ENCODE assay signal across 9 cellular contexts in the genomic region with DNA sequence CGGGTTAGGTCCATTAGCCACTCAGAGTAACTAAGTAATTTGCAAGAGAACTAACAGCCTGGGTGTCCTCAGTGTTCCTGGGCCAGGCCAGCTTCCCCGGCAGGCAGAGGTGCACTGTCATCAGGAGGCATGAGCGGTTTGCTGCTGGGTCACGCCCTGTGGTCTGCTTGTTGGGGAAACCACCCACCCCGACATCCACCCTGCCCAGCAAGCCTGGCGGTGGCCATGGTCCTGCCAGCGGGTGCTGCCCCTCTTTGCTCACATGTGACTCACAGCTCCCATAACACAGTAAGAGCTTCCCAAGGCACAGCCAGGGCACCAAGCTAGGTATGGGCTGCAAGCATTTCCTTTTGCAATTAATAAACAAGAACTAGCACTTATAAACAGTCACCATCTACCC.
DNase-seq lines count a peak whose midpoint lies in the region; ATAC-seq and TF ChIP-seq lines count a peak whose summit lies in the region.
"Had no signal": no experiment of that assay in that cellular context is flagged by ENCODE, and none has a peak within 500 bp of the region (broad histone marks: within the 10 kb centered on the region; RNA-seq: fewer than 3 reads in every experiment).

No MANE protein-coding gene starts in this region.

- no peaks in the 10 kb centered on the region for H3K27me3 Mint-ChIP-seq in T-helper 17 cell
- H3K27me3 Mint-ChIP-seq in chondrocyte (ENCODE audit: low read depth) = peaks cover 22% of the 10 kb centered on the region

- TF ChIP-seq CTCF in chondrocyte (IDR thresholded peaks at IDR 0.05) = no peak
- TF ChIP-seq CTCF in heart right ventricle (IDR thresholded peaks at IDR 0.05) = no peak

- H3K36me3 Mint-ChIP-seq in T-helper 17 cell (ENCODE audit: low read depth) = no peaks in the 10 kb centered on the region
- H3K36me3 Mint-ChIP-seq in chondrocyte (ENCODE audit: low read depth) = peaks cover 9% of the 10 kb centered on the region

- WGBS in heart right ventricle, 2 donors = 77 to 78% methylated on average over 7 of the region's 7 CpGs

- no peak overlapping the region for H3K4me3 Mint-ChIP-seq in T-helper 17 cell
- H3K4me3 Mint-ChIP-seq in chondrocyte (ENCODE audit: unreplicated experiment) = no peak overlapping the region

- no peaks in the 10 kb centered on the region for H3K36me3 ChIP-seq in heart right ventricle

- ATAC-seq in T-helper 17 cell = peak; percentile 88
- ATAC-seq in heart right ventricle = no peak
- ATAC-seq in HG03025 (IDR thresholded peaks at IDR 0.05; ENCODE audit: low FRiP score, unreplicated experiment) = no peak

- peaks cover 0 to 6% (median 0%) of the 10 kb centered on the region in 7 donors for H3K27me3 ChIP-seq in heart right ventricle

- H3K9me3 Mint-ChIP-seq in chondrocyte (ENCODE audit: low read depth) = peaks cover 12% of the 10 kb centered on the region

- no peak overlapping the region for H3K27ac ChIP-seq in heart right ventricle

- H3K4me1 Mint-ChIP-seq in T-helper 17 cell = peaks cover 13% of the 10 kb centered on the region
- H3K4me1 Mint-ChIP-seq in chondrocyte (ENCODE audit: low read depth) = no peaks in the 10 kb centered on the region

- H3K4me1 ChIP-seq in heart right ventricle = peaks cover 0 to 7% (median 0%) of the 10 kb centered on the region in 9 donors

- H3K9me3 ChIP-seq in T-helper 17 cell (ENCODE audit: control insufficient read depth, low read length, poor library complexity, severe bottlenecking) = no peaks in the 10 kb centered on the region
- peaks cover 0 to 13% (median 0%) of the 10 kb centered on the region in 11 donors for H3K9me3 ChIP-seq in heart right ventricle

- no peak overlapping the region for H3K27ac Mint-ChIP-seq in T-helper 17 cell
- no peak overlapping the region for H3K27ac Mint-ChIP-seq in chondrocyte (ENCODE audit: unreplicated experiment)

- no peak overlapping the region for H3K4me3 ChIP-seq in heart right ventricle

- intact Hi-C loops in heart right ventricle (cut with DNase I) = no loop called here

- DNase-seq in activated T-cell treated with anti-CD3 and anti-CD28 coated beads for 48 hours (ENCODE audit: low read depth) = peak; percentile 23
- no peak for DNase-seq in activated T-cell treated with anti-CD3 and anti-CD28 coated beads for 4 hours
- DNase-seq in T-helper 17 cell = peak in 1 of 3 donors; percentile 26
- DNase-seq in chondrocyte (ENCODE audit: low spot score) = peak; percentile 88
- peak; percentile 46 for DNase-seq in stimulated activated naive CD4-positive, alpha-beta T cell treated with Interleukin-2 at 50 U/mL for 16 hours (lab: John Stamatoyannopoulos, UW)
- DNase-seq in ureter (ENCODE audit: low spot score) = no peak
- DNase-seq in heart right ventricle = no peak
- DNase-seq: anterior cingulate cortex had no signal

Comparison
In these comparisons a context has a peak if more than half of its experiments do, and no peak if none do; other contexts are left out.
1. DNase-seq: peak in activated T-cell treated with anti-CD3 and anti-CD28 coated beads for 48 hours (single experiment), chondrocyte (single experiment) and stimulated activated naive CD4-positive, alpha-beta T cell treated with Interleukin-2 at 50 U/mL for 16 hours (single experiment); none in activated T-cell treated with anti-CD3 and anti-CD28 coated beads for 4 hours (single experiment), ureter (single experiment) and heart right ventricle (0 of 2).